ENCODE assay signal across 36 cellular contexts in the genomic region with DNA sequence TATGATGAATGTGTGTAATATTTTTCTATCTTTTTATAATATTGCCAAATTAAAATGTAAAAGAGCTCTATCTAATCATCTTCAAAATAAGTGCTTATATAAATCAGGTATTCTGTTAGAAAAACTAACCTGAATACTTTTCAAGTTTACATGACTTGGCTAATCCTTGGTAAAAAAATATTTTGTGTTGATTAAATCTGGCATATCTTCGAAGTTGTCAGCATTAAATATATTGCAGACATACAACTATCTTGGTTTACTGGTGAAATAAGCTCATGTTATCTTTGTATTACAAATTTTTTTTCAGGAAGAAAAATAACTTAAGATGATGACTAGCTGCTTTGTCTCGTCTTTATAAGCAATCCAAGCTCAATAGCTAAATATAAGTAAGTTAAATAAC. TPM values are rescaled to one million over a fixed set of nuclear protein-coding genes. Genes with fewer than 3 reads are reported as not detected.
"Had no signal": no experiment of that assay in that cellular context is flagged by ENCODE, and none has a peak within 500 bp of the region (broad histone marks: within the 10 kb centered on the region; RNA-seq: fewer than 3 reads in every experiment).

No MANE protein-coding gene starts in this region.

- H3K27ac Mint-ChIP-seq: activated B cell treated with CpG ODN at 0.5 μM for 24 hours; activated CD4-positive, alpha-beta memory T cell treated with anti-CD3 and anti-CD28 coated beads for 36 hours; activated CD4-positive, alpha-beta T cell treated with anti-CD3 and anti-CD28 coated beads, Interleukin-2, amount 10 ng/mL, durations not matched to agents 24 days and 14 days; activated CD8-positive, alpha-beta T cell treated with anti-CD3 and anti-CD28 coated beads for 36 hours; activated naive CD4-positive, alpha-beta T cell treated with anti-CD3 and anti-CD28 coated beads for 36 hours; activated naive CD8-positive, alpha-beta T cell; activated naive CD8-positive, alpha-beta T cell treated with anti-CD3 and anti-CD28 coated beads, Interleukin-2, amount 10 ng/mL, durations not matched to agents 7 days and 5 days; activated naive CD8-positive, alpha-beta T cell treated with anti-CD3 and anti-CD28 coated beads, Interleukin-2, amount 50 U/mL, for 24 hours; activated T-cell treated with anti-CD3 and anti-CD28 coated beads, Interleukin-2, amount 50 U/mL, for 72 hours; activated T-helper 1 cell treated with anti-CD3 and anti-CD28 coated beads, Interleukin-12 subunit alpha, Interleukin-12 subunit beta, Interleukin-2, Interleukin-4 antibody, amounts not matched to agents 30 ng/mL and 10 ng/mL and 1 ng/mL, durations not matched to agents 14 hours and 24 hours and 36 hours; activated T-helper 17 cell treated with anti-CD3 and anti-CD28 coated beads, Interleukin-2, amount 50 U/mL, for 72 hours; T-helper 1 cell treated with Interleukin-12 subunit alpha and Interleukin-12 subunit beta and Interleukin-4 antibody, amounts not matched to agents 30 μg/mL and 1 μg/mL, for 36 hours; T-helper 2 cell treated with Interferon-gamma antibody and Interleukin-4, amounts not matched to agents 5 μg/mL and 100 μg/mL, for 36 hours had no signal

- H3K9me3 Mint-ChIP-seq: activated CD8-positive, alpha-beta T cell treated with anti-CD3 and anti-CD28 coated beads for 36 hours; activated naive CD8-positive, alpha-beta T cell treated with anti-CD3 and anti-CD28 coated beads, Interleukin-2, amount 10 ng/mL, durations not matched to agents 7 days and 5 days; activated T-cell treated with anti-CD3 and anti-CD28 coated beads, Interleukin-2, amount 50 U/mL, for 4 hours; T-helper 1 cell treated with Interleukin-12 subunit alpha and Interleukin-12 subunit beta and Interleukin-4 antibody, amounts not matched to agents 30 μg/mL and 1 μg/mL, for 36 hours had no signal

- H3K4me3 ChIP-seq: breast epithelium had no signal

- H3K4me1 ChIP-seq: breast epithelium had no signal

- DNase-seq: activated B cell treated with CpG ODN at 0.5 μM for 24 hours; activated CD4-positive, alpha-beta memory T cell treated with anti-CD3 and anti-CD28 coated beads for 36 hours; activated CD4-positive, alpha-beta T cell treated with anti-CD3 and anti-CD28 coated beads for 4 hours; activated CD4-positive, alpha-beta T cell treated with anti-CD3 and anti-CD28 coated beads, Interleukin-2, amount 10 ng/mL, durations not matched to agents 24 days and 14 days; activated CD4-positive, alpha-beta T cell treated with anti-CD3 and anti-CD28 coated beads, Interleukin-2, amount 50 U/mL, for 1 hour; activated CD4-positive, alpha-beta T cell treated with anti-CD3 and anti-CD28 coated beads, Interleukin-2, amount 50 U/mL, for 4 hours; activated CD4-positive, CD25-positive, alpha-beta regulatory T cell treated with anti-CD3 and anti-CD28 coated beads, Interleukin-2, amount 50 U/mL, for 72 hours; activated CD8-positive, alpha-beta memory T cell treated with anti-CD3 and anti-CD28 coated beads, Interleukin-2, amount 50 U/mL, for 4 hours; activated CD8-positive, alpha-beta T cell treated with anti-CD3 and anti-CD28 coated beads for 36 hours; activated effector memory CD4-positive, alpha-beta T cell treated with anti-CD3 and anti-CD28 coated beads, Interleukin-2, amount 50 U/mL, for 16 hours; activated gamma-delta T cell treated with Interleukin-2 at 50 U/mL for 16 hours; activated naive CD4-positive, alpha-beta T cell; activated naive CD4-positive, alpha-beta T cell treated with anti-CD3 and anti-CD28 coated beads for 36 hours; activated naive CD4-positive, alpha-beta T cell treated with anti-CD3 and anti-CD28 coated beads, Interleukin-2, amount 50 U/mL, for 16 hours; activated naive CD8-positive, alpha-beta T cell treated with anti-CD3 and anti-CD28 coated beads, Interleukin-2, amount 10 ng/mL, durations not matched to agents 7 days and 5 days; activated naive CD8-positive, alpha-beta T cell treated with anti-CD3 and anti-CD28 coated beads, Interleukin-2, amount 50 U/mL, for 24 hours; activated T-cell treated with anti-CD3 and anti-CD28 coated beads for 4 hours; activated T-cell treated with anti-CD3 and anti-CD28 coated beads, Interleukin-2, amount 50 U/mL, for 1 hour; activated T-cell treated with anti-CD3 and anti-CD28 coated beads, Interleukin-2, amount 50 U/mL, for 4 hours; activated T-cell treated with anti-CD3 and anti-CD28 coated beads, Interleukin-2, amount 50 U/mL, for 72 hours; amniotic stem cell; aorta; brain microvascular endothelial cell; central memory CD4-positive, alpha-beta T cell; T-helper 1 cell; T-helper 2 cell; T-helper 9 cell had no signal

- H3K4me1 Mint-ChIP-seq: activated B cell treated with CpG ODN at 0.5 μM for 24 hours; activated CD4-positive, alpha-beta T cell treated with anti-CD3 and anti-CD28 coated beads, Interleukin-2, amount 10 ng/mL, durations not matched to agents 24 days and 14 days; activated naive CD8-positive, alpha-beta T cell treated with anti-CD3 and anti-CD28 coated beads, Interleukin-2, amount 10 ng/mL, durations not matched to agents 7 days and 5 days; activated naive CD8-positive, alpha-beta T cell treated with anti-CD3 and anti-CD28 coated beads, Interleukin-2, amount 50 U/mL, for 24 hours; activated T-helper 17 cell treated with anti-CD3 and anti-CD28 coated beads, Interleukin-2, amount 50 U/mL, for 72 hours had no signal

- ATAC-seq: activated CD8-positive, alpha-beta T cell treated with anti-CD3 and anti-CD28 coated beads for 36 hours; activated naive CD8-positive, alpha-beta T cell treated with anti-CD3 and anti-CD28 coated beads, Interleukin-2, amount 50 U/mL, for 24 hours; activated T-cell treated with anti-CD3 and anti-CD28 coated beads, Interleukin-2, amount 50 U/mL, for 4 hours; activated T-cell treated with anti-CD3 and anti-CD28 coated beads, Interleukin-2, amount 50 U/mL, for 72 hours; activated T-helper 17 cell treated with anti-CD3 and anti-CD28 coated beads, Interleukin-2, amount 50 U/mL, for 72 hours had no signal

- H3K27ac ChIP-seq: brain microvascular endothelial cell, breast epithelium, VCaP had no signal

- H3K36me3 ChIP-seq: brain microvascular endothelial cell, breast epithelium had no signal

- H3K36me3 Mint-ChIP-seq: activated CD4-positive, alpha-beta memory T cell treated with anti-CD3 and anti-CD28 coated beads for 36 hours; activated naive CD8-positive, alpha-beta T cell; activated naive CD8-positive, alpha-beta T cell treated with anti-CD3 and anti-CD28 coated beads, Interleukin-2, amount 10 ng/mL, durations not matched to agents 7 days and 5 days had no signal

- H3K4me3 Mint-ChIP-seq: activated B cell treated with CpG ODN at 0.5 μM for 24 hours; activated CD4-positive, alpha-beta memory T cell treated with anti-CD3 and anti-CD28 coated beads for 36 hours; activated CD4-positive, alpha-beta T cell treated with anti-CD3 and anti-CD28 coated beads, Interleukin-2, amount 10 ng/mL, durations not matched to agents 24 days and 14 days; activated CD8-positive, alpha-beta T cell treated with anti-CD3 and anti-CD28 coated beads for 36 hours; activated naive CD4-positive, alpha-beta T cell treated with anti-CD3 and anti-CD28 coated beads for 36 hours; activated naive CD8-positive, alpha-beta T cell; activated naive CD8-positive, alpha-beta T cell treated with anti-CD3 and anti-CD28 coated beads, Interleukin-2, amount 10 ng/mL, durations not matched to agents 7 days and 5 days; activated naive CD8-positive, alpha-beta T cell treated with anti-CD3 and anti-CD28 coated beads, Interleukin-2, amount 50 U/mL, for 24 hours; activated T-cell treated with anti-CD3 and anti-CD28 coated beads, Interleukin-2, amount 50 U/mL, for 4 hours; activated T-cell treated with anti-CD3 and anti-CD28 coated beads, Interleukin-2, amount 50 U/mL, for 72 hours; activated T-helper 1 cell treated with anti-CD3 and anti-CD28 coated beads, Interleukin-12 subunit alpha, Interleukin-12 subunit beta, Interleukin-2, Interleukin-4 antibody, amounts not matched to agents 30 ng/mL and 10 ng/mL and 1 ng/mL, durations not matched to agents 14 hours and 24 hours and 36 hours; activated T-helper 17 cell treated with anti-CD3 and anti-CD28 coated beads, Interleukin-2, amount 50 U/mL, for 72 hours; T-helper 1 cell treated with Interleukin-12 subunit alpha and Interleukin-12 subunit beta and Interleukin-4 antibody, amounts not matched to agents 30 μg/mL and 1 μg/mL, for 36 hours; T-helper 2 cell treated with Interferon-gamma antibody and Interleukin-4, amounts not matched to agents 5 μg/mL and 100 μg/mL, for 36 hours had no signal

- H3K9me3 ChIP-seq: breast epithelium had no signal

- H3K27me3 Mint-ChIP-seq: activated B cell treated with CpG ODN at 0.5 μM for 24 hours; activated CD4-positive, alpha-beta memory T cell treated with anti-CD3 and anti-CD28 coated beads for 36 hours; activated CD4-positive, alpha-beta T cell treated with anti-CD3 and anti-CD28 coated beads, Interleukin-2, amount 10 ng/mL, durations not matched to agents 24 days and 14 days; activated CD8-positive, alpha-beta T cell treated with anti-CD3 and anti-CD28 coated beads for 36 hours; activated naive CD8-positive, alpha-beta T cell; activated naive CD8-positive, alpha-beta T cell treated with anti-CD3 and anti-CD28 coated beads, Interleukin-2, amount 10 ng/mL, durations not matched to agents 7 days and 5 days; activated naive CD8-positive, alpha-beta T cell treated with anti-CD3 and anti-CD28 coated beads, Interleukin-2, amount 50 U/mL, for 24 hours; activated T-helper 17 cell treated with anti-CD3 and anti-CD28 coated beads, Interleukin-2, amount 50 U/mL, for 72 hours had no signal

- H3K27me3 ChIP-seq: brain microvascular endothelial cell, breast epithelium had no signal

- FAIRE-seq: TTC549 had no signal

RNA-seq across cellular contexts. Expression of a gene that starts 39.6 kb away (rescaled TPM):
- total RNA-seq: activated B cell treated with CpG ODN at 0.5 μM for 24 hours; activated CD4-positive, alpha-beta memory T cell treated with anti-CD3 and anti-CD28 coated beads for 36 hours; activated CD4-positive, alpha-beta T cell treated with anti-CD3 and anti-CD28 coated beads, Interleukin-2, amount 10 ng/mL, durations not matched to agents 24 days and 14 days; activated CD8-positive, alpha-beta memory T cell treated with anti-CD3 and anti-CD28 coated beads for 36 hours; activated CD8-positive, alpha-beta T cell treated with anti-CD3 and anti-CD28 coated beads for 36 hours; activated naive CD4-positive, alpha-beta T cell treated with anti-CD3 and anti-CD28 coated beads for 36 hours; activated naive CD8-positive, alpha-beta T cell treated with anti-CD3 and anti-CD28 coated beads, Interleukin-2, amount 10 ng/mL, durations not matched to agents 7 days and 5 days; activated T-cell treated with anti-CD3 and anti-CD28 coated beads, Interleukin-2, amount 50 U/mL, for 4 hours; activated T-cell treated with anti-CD3 and anti-CD28 coated beads, Interleukin-2, amount 50 U/mL, for 72 hours; activated T-helper 17 cell treated with anti-CD3 and anti-CD28 coated beads, Interleukin-2, amount 50 U/mL, for 72 hours had no signal
